Comparison of ENCODE assay signal across 8 cellular contexts in the genomic region with DNA sequence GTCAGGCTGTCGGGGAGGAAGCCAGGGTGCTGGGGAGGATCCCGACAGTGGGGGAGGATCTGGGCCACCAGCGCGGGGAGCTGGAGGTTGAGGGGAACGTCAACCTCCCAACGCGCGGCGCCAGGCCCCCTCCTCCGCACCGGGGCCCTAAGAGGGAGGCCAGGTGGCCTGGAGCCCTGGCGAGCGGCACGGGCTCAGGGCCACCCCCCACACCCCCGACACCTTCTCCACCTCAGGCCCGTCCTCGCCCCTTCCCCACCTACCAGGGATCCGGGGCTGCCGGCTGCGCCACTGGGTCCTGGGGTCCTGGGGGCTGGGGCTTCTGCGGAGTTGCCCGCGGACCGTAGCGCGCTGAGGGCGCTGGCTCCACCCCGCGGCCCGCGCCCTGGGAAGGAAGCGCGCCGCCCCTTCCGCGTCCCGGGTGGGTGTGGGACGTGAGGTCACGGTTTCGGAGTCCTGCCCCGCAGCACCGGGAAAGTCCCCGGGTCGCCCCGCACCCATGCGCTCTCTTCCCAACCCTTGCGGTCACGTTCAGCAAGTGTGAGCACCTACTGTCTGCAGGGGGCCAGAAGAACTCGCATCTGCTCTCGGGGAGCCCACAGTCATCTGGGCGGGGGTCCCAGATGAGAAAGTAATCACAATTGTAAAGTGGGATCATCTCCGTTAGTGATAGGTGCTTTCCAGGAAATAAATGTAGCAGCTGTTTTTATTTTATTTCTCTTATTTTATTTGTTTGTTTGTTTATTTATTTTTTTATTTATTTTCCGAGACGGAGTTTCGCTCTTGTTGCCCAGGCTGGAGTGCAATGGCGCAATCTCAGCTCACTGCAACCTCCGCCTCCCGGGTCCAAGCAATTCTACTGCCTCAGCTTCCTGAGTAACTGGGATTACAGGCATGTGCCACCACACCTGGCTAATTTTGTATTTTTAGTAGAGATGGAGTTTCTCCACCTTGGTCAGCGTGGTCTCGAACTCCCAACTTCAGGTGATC.
DNase-seq lines count a peak whose midpoint lies in the region; ATAC-seq and TF ChIP-seq lines count a peak whose summit lies in the region.

TSS of gene TICAM1 (minus strand) at position 362 of the 990 bp plus-strand sequence. CDS start 13,335 bp downstream, outside the sequence.

- peak within 1 kb of the TSS; percentile 86 for H3K4me3 ChIP-seq in skeletal muscle cell (ENCODE audit: low read depth, low read length)

- H3K4me1 Mint-ChIP-seq in T-helper 2 cell treated with Interferon-gamma antibody and Interleukin-4, amounts not matched to agents 5 μg/mL and 100 μg/mL, for 36 hours (ENCODE audit: low read depth) = peaks cover 16% of the 10 kb centered on the region

- TF ChIP-seq CTCF in 22Rv1 (IDR thresholded peaks at IDR 0.05) = peak; percentile 18; the same call in 1 of the 2 replicates

- no peaks in the 10 kb centered on the region for H3K27me3 Mint-ChIP-seq in T-helper 2 cell treated with Interferon-gamma antibody and Interleukin-4, amounts not matched to agents 5 μg/mL and 100 μg/mL, for 36 hours (ENCODE audit: low read depth)

- H3K9me3 Mint-ChIP-seq in T-helper 2 cell treated with Interferon-gamma antibody and Interleukin-4, amounts not matched to agents 5 μg/mL and 100 μg/mL, for 36 hours = no peaks in the 10 kb centered on the region

- DNase-seq in T-helper 2 cell treated with Interferon-gamma antibody and Interleukin-4, amounts not matched to agents 5 μg/mL and 100 μg/mL, for 36 hours (ENCODE audit: low spot score) = peak; percentile 85
- DNase-seq in hypothalamus (lab: John Stamatoyannopoulos, UW) (peak in 32 of 51 donors; percentile 4 to 65 (median 27)), skeletal muscle cell (ENCODE audit: low read depth) (no peak)

- H3K4me3 Mint-ChIP-seq in T-helper 2 cell treated with Interferon-gamma antibody and Interleukin-4, amounts not matched to agents 5 μg/mL and 100 μg/mL, for 36 hours = peak within 1 kb of the TSS; percentile 94

- H3K27ac Mint-ChIP-seq in T-helper 2 cell treated with Interferon-gamma antibody and Interleukin-4, amounts not matched to agents 5 μg/mL and 100 μg/mL, for 36 hours = peak within 1 kb of the TSS; percentile 91

- ATAC-seq in GM18511 (IDR thresholded peaks at IDR 0.05; ENCODE audit: unreplicated experiment) = peak; percentile 61
- ATAC-seq in HG03342 (IDR thresholded peaks at IDR 0.05; ENCODE audit: unreplicated experiment) = peak; percentile 62
- ATAC-seq in HG02973 (IDR thresholded peaks at IDR 0.05; ENCODE audit: unreplicated experiment) = no peak

- H3K27ac ChIP-seq in 22Rv1 (peak within 1 kb of the TSS; percentile 63), angular gyrus (ENCODE audit: low read depth, low read length) (peak within 1 kb of the TSS; percentile 76)

- H3K36me3 Mint-ChIP-seq in T-helper 2 cell treated with Interferon-gamma antibody and Interleukin-4, amounts not matched to agents 5 μg/mL and 100 μg/mL, for 36 hours (ENCODE audit: low read depth) = peaks cover 11% of the 10 kb centered on the region
